8 cellular contexts compared by ENCODE assay signal in genomic region chr17:43779145-43780125, GRCh38. TPM values are rescaled to one million over a fixed set of nuclear protein-coding genes. Genes with fewer than 3 reads are reported as not detected.
DNase-seq lines count a peak whose midpoint lies in the region; ATAC-seq and TF ChIP-seq lines count a peak whose summit lies in the region.

No MANE protein-coding gene starts in this region.

- TF ChIP-seq CTCF in C4-2B (conservative IDR thresholded peaks at IDR 0.05) (no peak), PC-3 (conservative IDR thresholded peaks at IDR 0.05; ENCODE audit: low read depth, low read length) (peak; percentile 47), colonic mucosa (IDR thresholded peaks at IDR 0.05) (no peak), mesothelial cell of epicardium (IDR thresholded peaks at IDR 0.05; ENCODE audit: unreplicated experiment) (no peak), uterus (IDR thresholded peaks at IDR 0.05) (peak; percentile 21 to 43 (median 23))

- H3K9ac ChIP-seq in PC-3 (ENCODE audit: low read length) = peak overlapping the region; percentile 96
- H3K9ac ChIP-seq in colonic mucosa (ENCODE audit: low read depth in 2 of 2, low read length in 2 of 2) = peak overlapping the region; percentile 48 to 99

- CTCF ChIA-PET in PC-3 (lab: Charles Lee) = interaction anchor here (0.6 to 1.0 kb wide), 2 partner anchors 64 to 67 kb away, joined by 4 to 7 read pairs; no protein-coding TSS in a partner anchor

- DNase-seq in HAP-1 (ENCODE audit: low spot score in 2 of 2) = peak; percentile 52 to 75
- DNase-seq in PC-3 = no peak
- no peak for DNase-seq in colonic mucosa
- DNase-seq in mesothelial cell of epicardium (ENCODE audit: low spot score in 2 of 2, unreplicated experiment in 2 of 2) = no peak
- DNase-seq in uterus = peak in 1 of 2 donors; percentile 54
- no peak for DNase-seq in activated CD4-positive, alpha-beta T cell treated with anti-CD3 and anti-CD28 coated beads for 1 hour

- no peaks in the 10 kb centered on the region for H3K9me3 ChIP-seq in HAP-1
- H3K9me3 ChIP-seq in PC-3 (ENCODE audit: low read length) = no peaks in the 10 kb centered on the region
- no peaks in the 10 kb centered on the region for H3K9me3 ChIP-seq in colonic mucosa
- no peaks in the 10 kb centered on the region for H3K9me3 ChIP-seq in uterus

- peak in 1 of 2 donors; percentile 4 for TF ChIP-seq POLR2A in uterus (IDR thresholded peaks at IDR 0.05)

- in situ Hi-C loops in HAP-1 (cut with MboI; ENCODE audit: low sequenced_read_pairs) = no loop called here

- peak overlapping the region; percentile 98 for H3K27ac ChIP-seq in C4-2B
- H3K27ac ChIP-seq in PC-3 (ENCODE audit: low read length) = no peak overlapping the region
- H3K27ac ChIP-seq in colonic mucosa = peak overlapping the region; percentile 99
- peak overlapping the region; percentile 98 to 100 for H3K27ac ChIP-seq in uterus

- peaks cover 42% of the 10 kb centered on the region for H3K27me3 Mint-ChIP-seq in mesothelial cell of epicardium (ENCODE audit: low read depth)

- H2AFZ ChIP-seq in PC-3 (ENCODE audit: low read length) = peak overlapping the region; percentile 93

- H3K4me1 ChIP-seq in HAP-1 (peaks cover 10% of the 10 kb centered on the region), PC-3 (ENCODE audit: insufficient read depth, low read length) (peaks cover 28% of the 10 kb centered on the region), colonic mucosa (no peaks in the 10 kb centered on the region), uterus (peaks cover 0 to 6% of the 10 kb centered on the region in 2 donors)

- H3K4me3 ChIP-seq in HAP-1 (peak overlapping the region; percentile 86), PC-3 (ENCODE audit: low read length) (peak overlapping the region; percentile 94), colonic mucosa (peak overlapping the region; percentile 98), uterus (peak overlapping the region; percentile 75 to 95)

- no peaks in the 10 kb centered on the region for H3F3A ChIP-seq in PC-3 (ENCODE audit: low read length, unreplicated experiment)

- peaks cover 7% of the 10 kb centered on the region for H3K4me1 Mint-ChIP-seq in mesothelial cell of epicardium

- intact Hi-C loops in PC-3 (cut with micrococcal nuclease) (loop anchor here (2.0 kb wide), 1 partner anchor 67 kb away; the partner anchor contains the start of gene CD300LG), colonic mucosa (cut with DNase I) (no loop called here), uterus (cut with DNase I; ENCODE audit: low total_unique reads) (no loop called here)

- 0 out of 2 replicates have a peak, but pooled peaks cover 8% of the 10 kb centered on the region for H3K27me3 ChIP-seq in HAP-1 (ENCODE audit: low read depth)
- H3K27me3 ChIP-seq in PC-3 (ENCODE audit: low read length) = no peaks in the 10 kb centered on the region
- H3K27me3 ChIP-seq in colonic mucosa = no peaks in the 10 kb centered on the region
- no peaks in the 10 kb centered on the region for H3K27me3 ChIP-seq in uterus

- H3K36me3 ChIP-seq in HAP-1 (replicated peaks) (peaks cover 10% of the 10 kb centered on the region), PC-3 (ENCODE audit: low read depth, low read length) (peaks cover 20% of the 10 kb centered on the region), colonic mucosa (no peaks in the 10 kb centered on the region), uterus (no peaks in the 10 kb centered on the region)

- peak overlapping the region; percentile 69 for H3K4me3 Mint-ChIP-seq in mesothelial cell of epicardium

- no peaks in the 10 kb centered on the region for H3K9me2 ChIP-seq in PC-3 (replicated peaks; ENCODE audit: low read length)

- H3K4me2 ChIP-seq in PC-3 (ENCODE audit: low read length) = peak overlapping the region; percentile 98

- POLR2A ChIA-PET in PC-3 (lab: Charles Lee; ENCODE audit: unreplicated experiment) = interaction anchor here (0.5 to 0.6 kb wide), 4 partner anchors 21 to 199 kb away, joined by 3 to 14 read pairs (median 4); no protein-coding TSS in a partner anchor

- peak overlapping the region; percentile 61 for H3K27ac Mint-ChIP-seq in mesothelial cell of epicardium

- ATAC-seq in PC-3 = peak; percentile 35
- no peak for ATAC-seq in GM19467 (IDR thresholded peaks at IDR 0.05; ENCODE audit: unreplicated experiment)

- TSS peak; percentile 70 for BruUV-seq in PC-3 (replicated peaks; lab: Mats Ljungman, UMichigan)

- no peaks in the 10 kb centered on the region for H3K9me3 Mint-ChIP-seq in mesothelial cell of epicardium

- peaks cover 2% of the 10 kb centered on the region for H3K36me3 Mint-ChIP-seq in mesothelial cell of epicardium

- peaks cover 19% of the 10 kb centered on the region for H4K20me1 ChIP-seq in PC-3 (ENCODE audit: low read length)

- peaks cover 35% of the 10 kb centered on the region for H3K79me2 ChIP-seq in PC-3 (ENCODE audit: low read length)

RNA-seq across cellular contexts. Expression of gene DUSP3, which starts 0.7 kb away (rescaled TPM):
- total RNA-seq in PC-3 (2014; rRNA removed) (48.6 and 50.7 TPM in 2 replicates), colonic mucosa (10 to 100 TPM; 43.4 to 68.7 TPM), mesothelial cell of epicardium (41.9 to 45.0 TPM (median 42.8 TPM) in 3 replicates), uterus (10 to 100 TPM; 28.4 to 88.1 (median 39.8) TPM)

RNA-seq across cellular contexts. Expression of gene CFAP97D1, which starts 0.8 kb away (rescaled TPM):
- total RNA-seq in PC-3 (2014; rRNA removed) = 0.12 and 0.29 TPM in 2 replicates
- not detected for total RNA-seq in colonic mucosa
- 0.07 TPM in 1 of 3 replicates, not detected in the others for total RNA-seq in mesothelial cell of epicardium
- not detected for total RNA-seq in uterus

RNA-seq across cellular contexts. Expression of gene SOST, which starts 20.8 kb away (rescaled TPM):
- total RNA-seq in PC-3 (2014; rRNA removed) (not detected in 2 replicates), colonic mucosa (not detected), mesothelial cell of epicardium (0.23 to 0.33 TPM (median 0.27 TPM) in 3 replicates), uterus (not detected)

RNA-seq across cellular contexts. Expression of gene MPP3, which starts 53.5 kb away (rescaled TPM):
- 34.3 and 46.8 TPM in 2 replicates for total RNA-seq in PC-3 (2014; rRNA removed)
- 1 to 10 TPM; 1.9 to 3.1 TPM for total RNA-seq in colonic mucosa
- 22.9 to 24.3 TPM (median 22.9 TPM) in 3 replicates for total RNA-seq in mesothelial cell of epicardium
- total RNA-seq in uterus = 10 to 100 TPM in 3 of 4 donors, 1 to 10 TPM in 1; 5.6 to 21.2 (median 15.8) TPM

Comparison
In these comparisons a context has a peak if more than half of its experiments do, and no peak if none do; other contexts are left out.
1. CTCF ChIP-seq: peak in PC-3 (single experiment) and uterus (4 of 4); none in C4-2B (single experiment), colonic mucosa (single experiment) and mesothelial cell of epicardium (single experiment).
2. DNase-seq: peak in HAP-1 (2 of 2); none in PC-3 (single experiment), colonic mucosa (single experiment), mesothelial cell of epicardium (0 of 2) and activated CD4-positive, alpha-beta T cell treated with anti-CD3 and anti-CD28 coated beads for 1 hour (single experiment).
3. Peak in every context shown above with its lines, with median percentiles within 50 percentile points of each other: H3K4me3 ChIP-seq.